1 cellular context compared by ENCODE assay signal in genomic region chr13:98473135-98473791, GRCh38.
TF ChIP-seq lines count a peak whose summit lies in the region.

No MANE protein-coding gene starts in this region.

TF ChIP-seq in SK-N-SH treated with all-trans-retinoic acid at 6 μM for 48 hours, 23 proteins besides CTCF, POLR2A, EP300 and RAD21 (continued from another document):
- TF ChIP-seq POU6F1 (CRISPR knock-in tag; IDR thresholded peaks at IDR 0.05; ENCODE audit: borderline replicate concordance, low read depth) (no peak), GLIS3 (CRISPR knock-in tag; IDR thresholded peaks at IDR 0.05) (no peak), ZFP30 (CRISPR knock-in tag; IDR thresholded peaks at IDR 0.05) (no peak), TOX (CRISPR knock-in tag; IDR thresholded peaks at IDR 0.05; ENCODE audit: borderline replicate concordance) (no peak), ZNF8 (CRISPR knock-in tag; IDR thresholded peaks at IDR 0.05) (no peak), ESRRG (CRISPR knock-in tag; IDR thresholded peaks at IDR 0.05) (no peak), PATZ1 (CRISPR knock-in tag; IDR thresholded peaks at IDR 0.05; ENCODE audit: borderline replicate concordance) (no peak), CSRNP3 (CRISPR knock-in tag; IDR thresholded peaks at IDR 0.05) (no peak), ZC3H10 (CRISPR knock-in tag; IDR thresholded peaks at IDR 0.05) (no peak), TCF4 (CRISPR knock-in tag; IDR thresholded peaks at IDR 0.05; ENCODE audit: borderline replicate concordance) (no peak), CSDC2 (CRISPR knock-in tag; IDR thresholded peaks at IDR 0.05) (no peak)
